ENCODE assay signal across 8 cellular contexts in the genomic region with DNA sequence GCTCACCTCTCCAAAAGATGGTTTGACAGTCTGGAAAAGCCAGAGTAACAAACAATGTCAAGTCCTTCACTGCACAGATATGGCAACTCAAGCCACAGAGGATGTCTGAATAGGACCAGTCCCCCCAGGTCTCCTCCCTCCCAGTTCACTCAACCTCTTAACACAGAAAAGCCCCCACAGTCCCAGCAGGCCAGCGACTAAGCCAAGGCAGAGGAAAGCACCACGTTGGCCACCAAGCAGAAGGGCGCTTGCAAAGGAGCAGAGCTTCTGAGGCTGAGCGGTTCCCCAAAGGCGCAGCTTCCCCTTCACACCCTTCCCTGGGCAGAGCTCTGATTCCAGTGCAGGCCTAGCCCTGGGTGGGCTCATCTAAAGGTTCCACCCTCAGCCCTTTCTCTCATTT.
DNase-seq lines count a peak whose midpoint lies in the region; ATAC-seq, FAIRE-seq and TF ChIP-seq lines count a peak whose summit lies in the region.

No MANE protein-coding gene starts in this region.

- peak overlapping the region; percentile 44; the same call in 1 of the 2 replicates for H2BK12ac ChIP-seq in H1 (ENCODE audit: low read depth, low read length)

- H3K4me3 ChIP-seq in BLaER1 = peak overlapping the region; percentile 70
- peak overlapping the region; percentile 61 to 83 (median 66) for H3K4me3 ChIP-seq in H1 (ENCODE audit: extremely low read depth in 1 of 4, insufficient read depth in 2 of 4, low read depth in 3 of 4, low read length in 4 of 4)
- peak overlapping the region; percentile 38 for H3K4me3 ChIP-seq in mucosa of stomach (ENCODE audit: low read length)
- peak overlapping the region; percentile 28 to 61 (median 41) for H3K4me3 ChIP-seq in tibial nerve

- POLR2A ChIA-PET in H1 (lab: Charles Lee; ENCODE audit: partially characterized antibody) = interaction anchor here (0.8 to 3.7 kb wide), 6 partner anchors 11 to 140 kb away, joined by 3 to 21 read pairs (median 4); no protein-coding TSS in a partner anchor

- H4K5ac ChIP-seq in H1 (ENCODE audit: insufficient read length, low read depth, low read length) = no peak overlapping the region

- ATAC-seq in GM19328 (IDR thresholded peaks at IDR 0.05; ENCODE audit: unreplicated experiment) = peak; percentile 20
- peak; percentile 37 for ATAC-seq in HG03342 (IDR thresholded peaks at IDR 0.05; ENCODE audit: unreplicated experiment)

- no peak for FAIRE-seq in H1 (lab: Jason Lieb, UNC)

- no peak for DNase-seq in H1 (ENCODE audit: low read depth in 1 of 2, low spot score in 2 of 2)
- DNase-seq in tibial nerve (ENCODE audit: low spot score in 2 of 2) = peak in 1 of 2 donors; percentile 16
- no peak for DNase-seq in NCI-H345 treated with DMSO at 0.1 percent for 48 hours (lab: John Stamatoyannopoulos, UW; ENCODE audit: unreplicated experiment)

- H2BK120ac ChIP-seq in H1 (replicated peaks; ENCODE audit: low read depth, low read length) = no peak overlapping the region

- peak overlapping the region; percentile 81 for H3K18ac ChIP-seq in H1 (ENCODE audit: extremely low read depth, low read length)

- no peak for TF ChIP-seq RAD21 in H1 (IDR thresholded peaks at IDR 0.05 in 1 of 2, conservative IDR thresholded peaks at IDR 0.05 in 1 of 2; ENCODE audit: low read depth in 2 of 2, low read length in 2 of 2)

- H4K8ac ChIP-seq in H1 (ENCODE audit: extremely low read depth, insufficient read depth, low read length) = no peak overlapping the region

- H3K4me2 ChIP-seq in BLaER1 (peak overlapping the region; percentile 91), H1 (ENCODE audit: insufficient read depth in 1 of 2, low read depth in 2 of 2, low read length in 2 of 2) (peak overlapping the region; percentile 89 to 98)

- H3K27ac ChIP-seq in BLaER1 (peak overlapping the region; percentile 54; the same call in 1 of the 2 replicates), VCaP (peak overlapping the region; percentile 72), H1 (ENCODE audit: low read depth, low read length) (peak overlapping the region; percentile 20; the same call in 1 of the 2 replicates), tibial nerve (peak overlapping the region; percentile 43 to 77 (median 70))

- peaks cover 9% of the 10 kb centered on the region for H3K79me1 ChIP-seq in H1 (ENCODE audit: low read depth, low read length)

- H3K9ac ChIP-seq in BLaER1 = peak overlapping the region; percentile 75
- H3K9ac ChIP-seq in H1 (replicated peaks in 1 of 4; ENCODE audit: extremely low read depth in 1 of 4, low read depth in 3 of 4, low read length in 3 of 4) = peak overlapping the region in 3 of 4 experiments; percentile 50 to 71 (median 62); a peak in 6 of 7 replicates
- peak overlapping the region; percentile 76 for H3K9ac ChIP-seq in mucosa of stomach (ENCODE audit: low read length)

- no peak overlapping the region for H3K14ac ChIP-seq in H1 (ENCODE audit: insufficient read length)

- H4K91ac ChIP-seq in H1 (replicated peaks; ENCODE audit: insufficient read length, low read length) = no peak overlapping the region

- no peak overlapping the region for H2AFZ ChIP-seq in H1 (ENCODE audit: low read length)

- peaks cover 12 to 82% of the 10 kb centered on the region in 2 experiments for H3K79me2 ChIP-seq in H1 (ENCODE audit: control insufficient read depth in 1 of 2, insufficient read depth in 2 of 2, low read length in 2 of 2)

- CTCF ChIA-PET in H1 (lab: Charles Lee; ENCODE audit: partially characterized antibody) = interaction anchor here (0.8 to 4.3 kb wide), 7 partner anchors 25 to 284 kb away, joined by 3 to 27 read pairs (median 4); partner anchors contain the start of gene MYO7A

- H2AK5ac ChIP-seq in H1 (ENCODE audit: low read depth, low read length) = no peak overlapping the region

- H2BK15ac ChIP-seq in H1 (ENCODE audit: low read length) = no peak overlapping the region; the same call in 1 of the 2 replicates

- H3K36me3 ChIP-seq in BLaER1 = no peaks in the 10 kb centered on the region
- no peaks in the 10 kb centered on the region for H3K36me3 ChIP-seq in H1 (ENCODE audit: control insufficient read depth in 2 of 4, insufficient read depth in 4 of 4, low read length in 3 of 4)
- no peaks in the 10 kb centered on the region for H3K36me3 ChIP-seq in mucosa of stomach (ENCODE audit: control insufficient read depth, insufficient read depth, low read length)
- no peaks in the 10 kb centered on the region for H3K36me3 ChIP-seq in tibial nerve

- TF ChIP-seq CTCF in VCaP (conservative IDR thresholded peaks at IDR 0.05) = no peak
- no peak for TF ChIP-seq CTCF in H1 (IDR thresholded peaks at IDR 0.05; ENCODE audit: control extremely low read depth in 1 of 3, insufficient read depth in 1 of 3, low read depth in 1 of 3, low read length in 3 of 3)
- no peak for TF ChIP-seq CTCF in tibial nerve (IDR thresholded peaks at IDR 0.05)

- TF ChIP-seq POLR2A in H1 (IDR thresholded peaks at IDR 0.05; ENCODE audit: control extremely low read depth in 1 of 2, low read depth in 2 of 2, low read length in 2 of 2) (no peak), tibial nerve (IDR thresholded peaks at IDR 0.05) (no peak)

- peak overlapping the region; percentile 42 for H3K56ac ChIP-seq in H1 (replicated peaks; ENCODE audit: insufficient read length, low read depth, low read length)

- H2BK20ac ChIP-seq in H1 (ENCODE audit: low read length) = no peak overlapping the region

- H4K20me1 ChIP-seq in BLaER1 = peaks cover 67% of the 10 kb centered on the region
- H4K20me1 ChIP-seq in H1 (replicated peaks in 1 of 2; ENCODE audit: control insufficient read depth in 1 of 2, insufficient read depth in 2 of 2, low read length in 2 of 2) = peaks cover 0 to 5% of the 10 kb centered on the region in 2 experiments

- no peak for TF ChIP-seq EP300 in H1 (IDR thresholded peaks at IDR 0.05; ENCODE audit: borderline replicate concordance in 1 of 2, low read depth in 2 of 2, low read length in 2 of 2)
- no peak for TF ChIP-seq EP300 in tibial nerve (IDR thresholded peaks at IDR 0.05)

- no peak overlapping the region for H3K23ac ChIP-seq in H1 (ENCODE audit: insufficient read length)

- H3K4me1 ChIP-seq in BLaER1 = peaks cover 42% of the 10 kb centered on the region
- peaks cover 0 to 22% (median 16%) of the 10 kb centered on the region in 4 experiments; a peak in 5 of 7 replicates for H3K4me1 ChIP-seq in H1 (replicated peaks in 1 of 4; ENCODE audit: control insufficient read depth in 3 of 4, insufficient read depth in 4 of 4, low read length in 3 of 4)
- H3K4me1 ChIP-seq in mucosa of stomach (ENCODE audit: control insufficient read depth, insufficient read depth, low read length) = peaks cover 28% of the 10 kb centered on the region
- H3K4me1 ChIP-seq in tibial nerve = peaks cover 0 to 23% (median 8%) of the 10 kb centered on the region in 4 donors

- WGBS in H1 (ENCODE audit: extremely low coverage in 1 of 2, insufficient coverage in 1 of 2, insufficient read length in 1 of 2, insufficient replicate concordance in 2 of 2, low coverage in 1 of 2, low lambda C conversion rate in 2 of 2, missing lambda C conversion rate in 1 of 2), 2 experiments = 22% methylated on average over 5 of the region's 5 CpGs; no CpG with 5 or more reads in 1 of the 2 experiments
- WGBS in tibial nerve, 2 donors = 12 to 23% methylated on average over 5 of the region's 5 CpGs

- no peaks in the 10 kb centered on the region for H3K9me3 ChIP-seq in BLaER1
- no peaks in the 10 kb centered on the region for H3K9me3 ChIP-seq in H1 (ENCODE audit: insufficient read depth in 2 of 2, low read depth in 1 of 2, low read length in 1 of 2)
- no peaks in the 10 kb centered on the region for H3K9me3 ChIP-seq in mucosa of stomach (ENCODE audit: control insufficient read depth, low read length)
- no peaks in the 10 kb centered on the region for H3K9me3 ChIP-seq in tibial nerve

- peak overlapping the region; percentile 71; the same call in 1 of the 2 replicates for H2BK5ac ChIP-seq in H1 (ENCODE audit: low read depth, low read length)

- H3K27me3 ChIP-seq in BLaER1 (no peaks in the 10 kb centered on the region), H1 (replicated peaks in 1 of 4; ENCODE audit: control insufficient read depth in 3 of 4, extremely low read depth in 1 of 4, insufficient read depth in 3 of 4, low read length in 3 of 4) (no peaks in the 10 kb centered on the region), mucosa of stomach (ENCODE audit: control insufficient read depth, insufficient read depth, low read length) (no peaks in the 10 kb centered on the region), tibial nerve (no peaks in the 10 kb centered on the region)

- no peak overlapping the region for H3K4ac ChIP-seq in H1 (replicated peaks; ENCODE audit: insufficient read length, low read depth, low read length)

- peaks cover 9% of the 10 kb centered on the region for H3K23me2 ChIP-seq in H1 (ENCODE audit: low read depth, low read length)

TF ChIP-seq in H1, 55 proteins besides CTCF, POLR2A, EP300 and RAD21 (continues in another document):
- no peak for TF ChIP-seq SIN3A (conservative IDR thresholded peaks at IDR 0.05 in 1 of 2, IDR thresholded peaks at IDR 0.05 in 1 of 2; ENCODE audit: low read depth in 1 of 2, low read length in 2 of 2)
- no peak for TF ChIP-seq CEBPB (IDR thresholded peaks at IDR 0.05; ENCODE audit: low read depth, low read length)
- no peak for TF ChIP-seq SIX5 (IDR thresholded peaks at IDR 0.05; ENCODE audit: low read depth, low read length)
- no peak for TF ChIP-seq POLR2AphosphoS5 (IDR thresholded peaks at IDR 0.05; ENCODE audit: low read depth, low read length)
- TF ChIP-seq BCL11A (IDR thresholded peaks at IDR 0.05; ENCODE audit: low read depth in 2 of 2, low read length in 2 of 2) = no peak
- TF ChIP-seq TEAD4 (IDR thresholded peaks at IDR 0.05; ENCODE audit: low read depth, low read length) = no peak
- no peak for TF ChIP-seq TAF1 (IDR thresholded peaks at IDR 0.05; ENCODE audit: low read depth, low read length)
- no peak for TF ChIP-seq SAP30 (IDR thresholded peaks at IDR 0.05; ENCODE audit: insufficient read depth, insufficient replicate concordance, low read length)
- no peak for TF ChIP-seq SP2 (IDR thresholded peaks at IDR 0.05; ENCODE audit: low read length)
- no peak for TF ChIP-seq POU5F1 (IDR thresholded peaks at IDR 0.05; ENCODE audit: low read depth, low read length)
- TF ChIP-seq HDAC6 (IDR thresholded peaks at IDR 0.05; ENCODE audit: low read depth, low read length) = no peak
- TF ChIP-seq BACH1 (IDR thresholded peaks at IDR 0.05; ENCODE audit: low read length) = no peak
- no peak for TF ChIP-seq CHD2 (IDR thresholded peaks at IDR 0.05; ENCODE audit: low read length)
- no peak for TF ChIP-seq CHD1 (IDR thresholded peaks at IDR 0.05; ENCODE audit: low read depth, low read length)
- no peak for TF ChIP-seq PHF8 (conservative IDR thresholded peaks at IDR 0.05; ENCODE audit: low read depth, low read length)
- no peak for TF ChIP-seq SP1 (IDR thresholded peaks at IDR 0.05; ENCODE audit: low read depth, low read length)
- TF ChIP-seq E2F6 (IDR thresholded peaks at IDR 0.05) = no peak

Comparison
In these comparisons a context has a peak if more than half of its experiments do, and no peak if none do; other contexts are left out.
1. H3K27ac ChIP-seq: peak in every context shown above with its lines; median percentile 72 in VCaP; 70 in tibial nerve; 54 in BLaER1; 20 in H1.